Comparison of ENCODE assay signal across 21 cellular contexts in genomic region chr21:43919283-43919682, GRCh38. TPM values are rescaled to one million over a fixed set of nuclear protein-coding genes. Genes with fewer than 3 reads are reported as not detected.
DNase-seq lines count a peak whose midpoint lies in the region; ATAC-seq, FAIRE-seq and TF ChIP-seq lines count a peak whose summit lies in the region.
"Had no signal": no experiment of that assay in that cellular context is flagged by ENCODE, and none has a peak within 500 bp of the region (broad histone marks: within the 10 kb centered on the region; RNA-seq: fewer than 3 reads in every experiment).

No MANE protein-coding gene starts in this region.

- no peaks in the 10 kb centered on the region for H4K20me1 ChIP-seq in K562 (replicated peaks; ENCODE audit: control insufficient read depth, insufficient read depth, low read length)

- in situ Hi-C loops in K562 (cut with MboI) = no loop called here

- H3K4me1 ChIP-seq in K562 (replicated peaks in 1 of 2; ENCODE audit: control insufficient read depth in 2 of 2, insufficient read depth in 2 of 2, low read length in 2 of 2) (peaks cover 40 to 62% of the 10 kb centered on the region in 2 experiments), trophoblast cell (ENCODE audit: control insufficient read depth in 1 of 2, insufficient read depth in 2 of 2, low read length in 2 of 2) (peaks cover 0 to 4% of the 10 kb centered on the region in 2 experiments)

- peaks cover 5% of the 10 kb centered on the region for H3K9me1 ChIP-seq in K562 (ENCODE audit: control insufficient read depth, insufficient read depth, low read length)

- H3K27ac ChIP-seq in K562 (ENCODE audit: extremely low read depth, low read depth, low read length) = no peak overlapping the region
- H3K27ac ChIP-seq in trophoblast cell (ENCODE audit: low read depth, low read length) = no peak overlapping the region
- H3K27ac ChIP-seq: 22Rv1, C4-2B, HL-60 had no signal

- H3K4me3 ChIP-seq in K562 (no peak overlapping the region), trophoblast cell (ENCODE audit: low read depth, low read length) (no peak overlapping the region)

- H3K18ac ChIP-seq in trophoblast cell (ENCODE audit: low read length) = no peak overlapping the region

- H3K9me3 ChIP-seq in K562 (replicated peaks; ENCODE audit: control insufficient read depth, insufficient read depth, low read depth, low read length) (no peaks in the 10 kb centered on the region), trophoblast cell (ENCODE audit: insufficient read depth, low read depth, low read length) (peaks cover 2% of the 10 kb centered on the region)

- H3K4me2 ChIP-seq in K562 (ENCODE audit: insufficient read depth, low read length) (no peak overlapping the region), trophoblast cell (ENCODE audit: low read length) (no peak overlapping the region)

- H4K12ac ChIP-seq in trophoblast cell (ENCODE audit: low read depth, low read length) = no peak overlapping the region

- H2AFZ ChIP-seq in K562 (ENCODE audit: low read depth, low read length) (no peak overlapping the region), trophoblast cell (ENCODE audit: insufficient read depth, low read length, poor library complexity) (no peak overlapping the region)

- H3K79me1 ChIP-seq in trophoblast cell (ENCODE audit: low read length) = no peaks in the 10 kb centered on the region

- H3K4me1 Mint-ChIP-seq in T-helper 1 cell treated with Interleukin-12 subunit alpha and Interleukin-12 subunit beta and Interleukin-4 antibody, amounts not matched to agents 30 μg/mL and 1 μg/mL, for 36 hours (ENCODE audit: low read depth) = peaks cover 46% of the 10 kb centered on the region
- H3K4me1 Mint-ChIP-seq in natural killer cell = peaks cover 37 to 55% of the 10 kb centered on the region in 2 donors
- H3K4me1 Mint-ChIP-seq in natural killer cell treated with Interleukin-12 subunit alpha and Interleukin-12 subunit beta and Interleukin-15 and Interleukin-18, amount 100 ng/mL, for 72 hours (ENCODE audit: low read depth in 2 of 2) = peaks cover 36 to 45% of the 10 kb centered on the region in 2 donors
- peaks cover 73% of the 10 kb centered on the region for H3K4me1 Mint-ChIP-seq in stimulated activated effector memory CD8-positive, alpha-beta T cell treated with anti-CD3 and anti-CD28 coated beads, Interleukin-12 subunit alpha, Interleukin-12 subunit beta, amount 100 ng/mL, for 72 hours

- no TSS peak for BruUV-seq in K562 (replicated peaks; lab: Mats Ljungman, UMichigan)

- 93% methylated on average over 7 of the region's 7 CpGs for WGBS in K562 (ENCODE audit: insufficient coverage, low coverage, missing lambda C conversion rate)
- no CpG with 5 or more reads among the region's 7 CpGs for WGBS in trophoblast cell (ENCODE audit: extremely low coverage, insufficient coverage, insufficient read length)

- no peak for TF ChIP-seq RAD21 in K562 (CRISPR knock-in tag; conservative IDR thresholded peaks at IDR 0.05 in 1 of 2, IDR thresholded peaks at IDR 0.05 in 1 of 2)

- intact Hi-C loops in natural killer cell (cut with micrococcal nuclease) = loop anchor here (5.0 kb wide), 2 partner anchors 37 to 52 kb away; partner anchors contain the start of gene AGPAT3
- intact Hi-C loops in K562 (cut with micrococcal nuclease) = no loop called here

- no peak overlapping the region for H3K23ac ChIP-seq in trophoblast cell (ENCODE audit: low read length)

- ATAC-seq in natural killer cell (no peak), K562 (no peak)
- no peak for ATAC-seq in natural killer cell treated with Interleukin-12 subunit alpha and Interleukin-12 subunit beta and Interleukin-15 and Interleukin-18, amount 100 ng/mL, for 72 hours
- no peak for ATAC-seq in stimulated activated effector memory CD8-positive, alpha-beta T cell treated with anti-CD3 and anti-CD28 coated beads, Interleukin-12 subunit alpha, Interleukin-12 subunit beta, amount 100 ng/mL, for 72 hours

- POLR2A ChIA-PET in K562 (lab: Yijun Ruan, JAX) = interaction anchor here (1.0 kb wide), 1 partner anchor 16 kb away, joined by 4 read pairs; no protein-coding TSS in a partner anchor

- no peaks in the 10 kb centered on the region for H3K27me3 ChIP-seq in K562 (ENCODE audit: control insufficient read depth in 2 of 2, insufficient read depth in 2 of 2, low read length in 2 of 2)
- H3K27me3 ChIP-seq in trophoblast cell (ENCODE audit: insufficient read depth, low read length) = no peaks in the 10 kb centered on the region

- TF ChIP-seq CTCF in natural killer cell (IDR thresholded peaks at IDR 0.05) = no peak
- no peak for TF ChIP-seq CTCF in K562 (IDR thresholded peaks at IDR 0.05 in 2 of 3, conservative IDR thresholded peaks at IDR 0.05 in 1 of 3; ENCODE audit: insufficient read depth in 2 of 3, low read depth in 1 of 3, low read length in 3 of 3)

- no peak for TF ChIP-seq POLR2A in K562 (conservative IDR thresholded peaks at IDR 0.05)

- no peak overlapping the region for H2AK5ac ChIP-seq in trophoblast cell (ENCODE audit: low read length)

- FAIRE-seq in K562 (lab: Jason Lieb, UNC) = no peak

- no peak overlapping the region for H3K4ac ChIP-seq in trophoblast cell (ENCODE audit: low read depth, low read length)

- H3K79me2 ChIP-seq in K562 (ENCODE audit: control insufficient read depth, insufficient read depth, low read length) (peaks cover 90% of the 10 kb centered on the region), trophoblast cell (ENCODE audit: control insufficient read depth, insufficient read depth, low read length, poor library complexity) (peaks cover 3% of the 10 kb centered on the region)

- peaks cover 18% of the 10 kb centered on the region for H3K36me3 Mint-ChIP-seq in T-helper 1 cell treated with Interleukin-12 subunit alpha and Interleukin-12 subunit beta and Interleukin-4 antibody, amounts not matched to agents 30 μg/mL and 1 μg/mL, for 36 hours (ENCODE audit: low read depth)
- no peaks in the 10 kb centered on the region for H3K36me3 Mint-ChIP-seq in natural killer cell
- no peaks in the 10 kb centered on the region for H3K36me3 Mint-ChIP-seq in natural killer cell treated with Interleukin-12 subunit alpha and Interleukin-12 subunit beta and Interleukin-15 and Interleukin-18, amount 100 ng/mL, for 72 hours
- peaks cover 19% of the 10 kb centered on the region for H3K36me3 Mint-ChIP-seq in stimulated activated effector memory CD8-positive, alpha-beta T cell treated with anti-CD3 and anti-CD28 coated beads, Interleukin-12 subunit alpha, Interleukin-12 subunit beta, amount 100 ng/mL, for 72 hours

- H3K36me3 ChIP-seq in K562 (ENCODE audit: control insufficient read depth, insufficient read depth, low read length) = peaks cover 4% of the 10 kb centered on the region; the same call in 2 of the 3 replicates
- H3K36me3 ChIP-seq in trophoblast cell (ENCODE audit: control insufficient read depth in 1 of 2, insufficient read depth in 2 of 2, low read length in 2 of 2) = no peaks in the 10 kb centered on the region

- H3K9me3 Mint-ChIP-seq in T-helper 1 cell treated with Interleukin-12 subunit alpha and Interleukin-12 subunit beta and Interleukin-4 antibody, amounts not matched to agents 30 μg/mL and 1 μg/mL, for 36 hours = no peaks in the 10 kb centered on the region
- H3K9me3 Mint-ChIP-seq in natural killer cell = no peaks in the 10 kb centered on the region
- no peaks in the 10 kb centered on the region for H3K9me3 Mint-ChIP-seq in natural killer cell treated with Interleukin-12 subunit alpha and Interleukin-12 subunit beta and Interleukin-15 and Interleukin-18, amount 100 ng/mL, for 72 hours
- H3K9me3 Mint-ChIP-seq in stimulated activated effector memory CD8-positive, alpha-beta T cell treated with anti-CD3 and anti-CD28 coated beads, Interleukin-12 subunit alpha, Interleukin-12 subunit beta, amount 100 ng/mL, for 72 hours = no peaks in the 10 kb centered on the region
- H3K9me3 Mint-ChIP-seq: H9 had no signal

- no peak overlapping the region for H2BK12ac ChIP-seq in trophoblast cell (ENCODE audit: low read length)

- CTCF ChIA-PET in K562 (lab: Yijun Ruan, JAX; ENCODE audit: low intra/inter-chr PET ratio) = no interaction called here

- H3K9ac ChIP-seq in K562 (ENCODE audit: insufficient read depth in 1 of 2, low read depth in 2 of 2, low read length in 2 of 2) (no peak overlapping the region), trophoblast cell (ENCODE audit: low read length) (no peak overlapping the region)

- no peak for TF ChIP-seq EP300 in K562 (IDR thresholded peaks at IDR 0.05; ENCODE audit: low read length)

- H2BK5ac ChIP-seq in trophoblast cell (ENCODE audit: low read depth, low read length, poor library complexity) = no peak overlapping the region

- H4K91ac ChIP-seq in trophoblast cell (ENCODE audit: low read depth, low read length) = no peak overlapping the region

- no peak overlapping the region for H3K14ac ChIP-seq in trophoblast cell (ENCODE audit: low read length)

- no peak overlapping the region for H3K27ac Mint-ChIP-seq in T-helper 1 cell treated with Interleukin-12 subunit alpha and Interleukin-12 subunit beta and Interleukin-4 antibody, amounts not matched to agents 30 μg/mL and 1 μg/mL, for 36 hours
- H3K27ac Mint-ChIP-seq in natural killer cell = peak overlapping the region in 1 of 2 donors; percentile 76
- peak overlapping the region in 1 of 2 donors; percentile 19 for H3K27ac Mint-ChIP-seq in natural killer cell treated with Interleukin-12 subunit alpha and Interleukin-12 subunit beta and Interleukin-15 and Interleukin-18, amount 100 ng/mL, for 72 hours
- H3K27ac Mint-ChIP-seq in stimulated activated effector memory CD8-positive, alpha-beta T cell treated with anti-CD3 and anti-CD28 coated beads, Interleukin-12 subunit alpha, Interleukin-12 subunit beta, amount 100 ng/mL, for 72 hours = peak overlapping the region; percentile 6

- DNase-seq in T-helper 1 cell (no peak), natural killer cell (no peak), K562 (ENCODE audit: extremely low read depth in 1 of 4, low spot score in 3 of 4) (no peak), T1000 (lab: John Stamatoyannopoulos, UW) (no peak), trophoblast cell (no peak)
- no peak for DNase-seq in natural killer cell treated with Interleukin-12 subunit alpha and Interleukin-12 subunit beta and Interleukin-15 and Interleukin-18, amount 100 ng/mL, for 72 hours (ENCODE audit: low spot score)
- DNase-seq in stimulated activated effector memory CD8-positive, alpha-beta T cell treated with anti-CD3 and anti-CD28 coated beads, Interleukin-12 subunit alpha, Interleukin-12 subunit beta, amount 100 ng/mL, for 72 hours (ENCODE audit: low spot score in 2 of 2) = no peak
- DNase-seq: AML-193, DMS79 treated with DMSO at 0.1 percent for 48 hours, H9, IMR-90, Karpas-422, NCI-H1048, NCI-H1436, NCI-H1930, NCI-H226, NCI-H524 treated with DMSO at 0.1 percent for 48 hours had no signal

- H3K27me3 Mint-ChIP-seq in T-helper 1 cell treated with Interleukin-12 subunit alpha and Interleukin-12 subunit beta and Interleukin-4 antibody, amounts not matched to agents 30 μg/mL and 1 μg/mL, for 36 hours (ENCODE audit: low read depth) = no peaks in the 10 kb centered on the region
- peaks cover 23 to 25% of the 10 kb centered on the region in 2 donors for H3K27me3 Mint-ChIP-seq in natural killer cell (ENCODE audit: low read depth in 2 of 2)
- peaks cover 11 to 33% of the 10 kb centered on the region in 2 donors for H3K27me3 Mint-ChIP-seq in natural killer cell treated with Interleukin-12 subunit alpha and Interleukin-12 subunit beta and Interleukin-15 and Interleukin-18, amount 100 ng/mL, for 72 hours

- no peak overlapping the region for H4K8ac ChIP-seq in trophoblast cell (ENCODE audit: low read depth, low read length)

- peak overlapping the region; percentile 15 for H3K4me3 Mint-ChIP-seq in T-helper 1 cell treated with Interleukin-12 subunit alpha and Interleukin-12 subunit beta and Interleukin-4 antibody, amounts not matched to agents 30 μg/mL and 1 μg/mL, for 36 hours
- peak overlapping the region; percentile 25 for H3K4me3 Mint-ChIP-seq in natural killer cell
- no peak overlapping the region for H3K4me3 Mint-ChIP-seq in natural killer cell treated with Interleukin-12 subunit alpha and Interleukin-12 subunit beta and Interleukin-15 and Interleukin-18, amount 100 ng/mL, for 72 hours
- no peak overlapping the region for H3K4me3 Mint-ChIP-seq in stimulated activated effector memory CD8-positive, alpha-beta T cell treated with anti-CD3 and anti-CD28 coated beads, Interleukin-12 subunit alpha, Interleukin-12 subunit beta, amount 100 ng/mL, for 72 hours
- H3K4me3 Mint-ChIP-seq: H9 had no signal

- H2BK120ac ChIP-seq in trophoblast cell (ENCODE audit: insufficient read depth, low read length, poor library complexity) = no peak overlapping the region

RNA-seq across cellular contexts. Expression of gene AGPAT3, which starts 54.3 kb away (rescaled TPM):
- total RNA-seq in natural killer cell (10 to 100 TPM; 39.5 to 45.7 (median 42.3) TPM), K562 (2014; rRNA removed) (41.3 and 50.4 TPM in 2 replicates), K562 (2014; rRNA removed; fragmentation: Illumina TruSeq; extraction: Trizol) (27.3 and 28.6 TPM in 2 replicates), K562 (2015; rRNA removed; fragmentation: Illumina TruSeq; extraction: Trizol) (33.7 and 35.7 TPM in 2 replicates), K562 (2021) (88.4 and 90.1 TPM in 2 replicates)
- total RNA-seq in natural killer cell treated with Interleukin-12 subunit alpha and Interleukin-12 subunit beta and Interleukin-15 and Interleukin-18, amount 100 ng/mL, for 72 hours = 100 to 1,000 TPM in 1 of 2 donors, 10 to 100 TPM in 1; 66.8 to 115 TPM
- 91.3 and 152 TPM in 2 replicates for total RNA-seq in K562 (2011; cell fraction: chromatin; rRNA removed; ENCODE audit: low replicate concordance)
- 92.9 and 103 TPM in 2 replicates for total RNA-seq in K562 (2011; cell fraction: nucleolus; rRNA removed)
- total RNA-seq in K562 (2011; cell fraction: nucleoplasm; rRNA removed) = 104 and 106 TPM in 2 replicates
- polyA plus RNA-seq in K562 (2011; rRNA removed) (48.3 and 63.4 TPM in 2 replicates), K562 (2014; fragmentation: Illumina TruSeq; extraction: Trizol) (33.2 and 48.4 TPM in 2 replicates), K562 (2014; fragmentation: Nextera tagmentation; extraction: Ambion mirVana) (1 to 10 TPM; 1.5 TPM), K562 (2014; rRNA removed) (46.6 and 50.1 TPM in 2 replicates)
- 66.5 and 76.4 TPM in 2 replicates for polyA plus RNA-seq in K562 (2011; cell fraction: cytosol; rRNA removed)
- 70.1 and 87.0 TPM in 2 replicates for polyA plus RNA-seq in K562 (2011; cell fraction: nucleus; rRNA removed)
- 42.6 and 65.7 TPM in 2 replicates for polyA plus RNA-seq in K562 (2012)
- polyA minus RNA-seq in K562 (2011; rRNA and poly(A)+ RNA removed) = 40.0 and 57.0 TPM in 2 replicates
- 48.7 and 66.4 TPM in 2 replicates for polyA minus RNA-seq in K562 (2011; cell fraction: cytosol; rRNA and poly(A)+ RNA removed)
- polyA minus RNA-seq in K562 (2011; cell fraction: nucleus; rRNA and poly(A)+ RNA removed) = 26.1 and 32.4 TPM in 2 replicates
- polyA plus RNA-seq in trophoblast cell (2013) = 9.7 and 10.3 TPM in 2 replicates

Comparison
In these comparisons a context has a peak if more than half of its experiments do, and no peak if none do; other contexts are left out.
1. H3K4me3 Mint-ChIP-seq: peak in T-helper 1 cell treated with Interleukin-12 subunit alpha and Interleukin-12 subunit beta and Interleukin-4 antibody, amounts not matched to agents 30 μg/mL and 1 μg/mL, for 36 hours (single experiment) and natural killer cell (single experiment); none in natural killer cell treated with Interleukin-12 subunit alpha and Interleukin-12 subunit beta and Interleukin-15 and Interleukin-18, amount 100 ng/mL, for 72 hours (single experiment) and stimulated activated effector memory CD8-positive, alpha-beta T cell treated with anti-CD3 and anti-CD28 coated beads, Interleukin-12 subunit alpha, Interleukin-12 subunit beta, amount 100 ng/mL, for 72 hours (single experiment).